1 cellular context compared by ENCODE assay signal in the genomic region with DNA sequence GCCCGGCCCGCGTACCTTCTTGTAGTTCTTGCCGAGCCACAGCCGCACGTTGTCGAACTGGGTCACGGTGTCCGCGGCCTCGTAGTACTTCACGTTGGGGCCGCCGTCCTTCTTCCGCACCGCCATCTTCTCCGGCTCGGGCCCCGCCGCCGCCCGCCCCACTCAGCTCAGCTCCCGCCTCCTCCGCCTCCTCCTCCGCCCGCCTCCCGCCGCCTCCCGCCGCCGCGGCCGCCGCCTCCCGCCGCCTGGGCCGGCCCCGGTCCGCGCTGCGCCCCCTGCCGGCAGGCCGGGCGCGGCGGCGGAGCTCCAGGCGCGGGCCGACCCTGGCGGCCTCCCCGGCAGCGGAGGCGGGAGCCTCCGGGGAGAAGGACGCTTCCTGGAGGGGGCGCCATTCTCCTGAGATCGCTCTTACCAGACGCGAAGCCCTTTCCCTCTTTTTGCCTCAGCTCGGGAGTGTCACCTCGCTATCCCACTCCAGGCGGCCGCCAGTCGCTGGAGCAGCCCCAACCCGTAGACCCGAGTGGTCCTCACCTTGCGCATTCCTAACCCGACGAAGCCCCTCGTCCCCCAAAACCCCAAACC.
TF ChIP-seq lines count a peak whose summit lies in the region.

A gene (minus strand): TSS at position 148 of the 582 bp plus-strand sequence. CDS start 22 bp downstream, at position 126.

TF ChIP-seq in WTC11, 78 proteins besides CTCF, POLR2A, EP300 and RAD21 (continued from another document):
- TF ChIP-seq, protein P1, sequence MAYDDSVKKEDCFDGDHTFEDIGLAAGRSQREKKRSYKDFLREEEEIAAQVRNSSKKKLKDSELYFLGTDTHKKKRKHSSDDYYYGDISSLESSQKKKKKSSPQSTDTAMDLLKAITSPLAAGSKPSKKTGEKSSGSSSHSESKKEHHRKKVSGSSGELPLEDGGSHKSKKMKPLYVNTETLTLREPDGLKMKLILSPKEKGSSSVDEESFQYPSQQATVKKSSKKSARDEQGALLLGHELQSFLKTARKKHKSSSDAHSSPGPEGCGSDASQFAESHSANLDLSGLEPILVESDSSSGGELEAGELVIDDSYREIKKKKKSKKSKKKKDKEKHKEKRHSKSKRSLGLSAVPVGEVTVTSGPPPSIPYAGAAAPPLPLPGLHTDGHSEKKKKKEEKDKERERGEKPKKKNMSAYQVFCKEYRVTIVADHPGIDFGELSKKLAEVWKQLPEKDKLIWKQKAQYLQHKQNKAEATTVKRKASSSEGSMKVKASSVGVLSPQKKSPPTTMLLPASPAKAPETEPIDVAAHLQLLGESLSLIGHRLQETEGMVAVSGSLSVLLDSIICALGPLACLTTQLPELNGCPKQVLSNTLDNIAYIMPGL (CRISPR knock-in tag; IDR thresholded peaks at IDR 0.05) = peak; percentile 52; the same call in 1 of the 2 replicates
- no peak for TF ChIP-seq TEAD1 (CRISPR knock-in tag; IDR thresholded peaks at IDR 0.05)
- TF ChIP-seq SMAD3 (CRISPR knock-in tag; IDR thresholded peaks at IDR 0.05; ENCODE audit: borderline replicate concordance) = no peak
- peak; percentile 35; the same call in 1 of the 2 replicates for TF ChIP-seq FOXP1 (CRISPR knock-in tag; IDR thresholded peaks at IDR 0.05; ENCODE audit: borderline replicate concordance)
- no peak for TF ChIP-seq ESRRA (CRISPR knock-in tag; IDR thresholded peaks at IDR 0.05; ENCODE audit: borderline replicate concordance)
- 0 out of 2 replicates have a peak, but pooled peaks have one; percentile 25 for TF ChIP-seq CBFB (CRISPR knock-in tag; IDR thresholded peaks at IDR 0.05; ENCODE audit: low read depth)
- TF ChIP-seq, protein P2, sequence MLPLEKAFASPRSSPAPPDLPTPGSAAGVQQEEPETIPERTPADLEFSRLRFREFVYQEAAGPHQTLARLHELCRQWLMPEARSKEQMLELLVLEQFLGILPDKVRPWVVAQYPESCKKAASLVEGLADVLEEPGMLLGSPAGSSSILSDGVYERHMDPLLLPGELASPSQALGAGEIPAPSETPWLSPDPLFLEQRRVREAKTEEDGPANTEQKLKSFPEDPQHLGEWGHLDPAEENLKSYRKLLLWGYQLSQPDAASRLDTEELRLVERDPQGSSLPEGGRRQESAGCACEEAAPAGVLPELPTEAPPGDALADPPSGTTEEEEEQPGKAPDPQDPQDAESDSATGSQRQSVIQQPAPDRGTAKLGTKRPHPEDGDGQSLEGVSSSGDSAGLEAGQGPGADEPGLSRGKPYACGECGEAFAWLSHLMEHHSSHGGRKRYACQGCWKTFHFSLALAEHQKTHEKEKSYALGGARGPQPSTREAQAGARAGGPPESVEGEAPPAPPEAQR (CRISPR knock-in tag; IDR thresholded peaks at IDR 0.05) = no peak
- TF ChIP-seq GRHL2 (CRISPR knock-in tag; IDR thresholded peaks at IDR 0.05; ENCODE audit: insufficient replicate concordance, severe bottlenecking) = no peak
- TF ChIP-seq CREM (CRISPR knock-in tag; IDR thresholded peaks at IDR 0.05) = no peak
